Comparison of ENCODE assay signal across 17 cellular contexts in genomic region chr4:156779046-156779445, GRCh38.
DNase-seq lines count a peak whose midpoint lies in the region; ATAC-seq and TF ChIP-seq lines count a peak whose summit lies in the region.
"Had no signal": no experiment of that assay in that cellular context is flagged by ENCODE, and none has a peak within 500 bp of the region (broad histone marks: within the 10 kb centered on the region; RNA-seq: fewer than 3 reads in every experiment).

No MANE protein-coding gene starts in this region.

- POLR2A ChIA-PET in HEK293 (lab: Yijun Ruan, JAX): no interaction called here

- no peak for TF ChIP-seq EP300 in gastroesophageal sphincter (IDR thresholded peaks at IDR 0.05)

- no peak for DNase-seq in ascending aorta (ENCODE audit: low spot score in 2 of 2)
- DNase-seq in AML-193 (lab: John Stamatoyannopoulos, UW): no peak
- no peak for DNase-seq in NCI-H345 treated with DMSO at 0.1 percent for 48 hours (lab: John Stamatoyannopoulos, UW; ENCODE audit: unreplicated experiment)
- no peak for DNase-seq in 8988T
- no peak for DNase-seq in NCI-H1930 (lab: John Stamatoyannopoulos, UW)
- DNase-seq: activated CD8-positive, alpha-beta T cell treated with anti-CD3 and anti-CD28 coated beads, Interleukin-2, amount 10 ng/mL, durations not matched to agents 7 days and 5 days; esophagus squamous epithelium; H7; lower lobe of right lung; NCI-H146; NCI-H524 had no signal

- ATAC-seq in gastroesophageal sphincter: no peak
- ATAC-seq: activated CD8-positive, alpha-beta T cell treated with anti-CD3 and anti-CD28 coated beads, Interleukin-2, amount 10 ng/mL, durations not matched to agents 7 days and 5 days; activated T-helper 17 cell treated with anti-CD3 and anti-CD28 coated beads, Interleukin-2, amount 50 U/mL, for 72 hours had no signal

- H3K4me1 ChIP-seq in HEK293 (ENCODE audit: control insufficient read depth, insufficient read depth, low read length) (0 out of 2 replicates have a peak, but pooled peaks cover 3% of the 10 kb centered on the region), ascending aorta (peaks cover 5 to 49% of the 10 kb centered on the region in 2 donors), gastroesophageal sphincter (peaks cover 3 to 40% (median 10%) of the 10 kb centered on the region in 3 donors), skeletal muscle satellite cell (ENCODE audit: control insufficient read depth, insufficient read depth, low read length) (peaks cover 85% of the 10 kb centered on the region)
- H3K4me1 ChIP-seq: lower lobe of right lung had no signal

- CTCF ChIA-PET in HEK293 (lab: Yijun Ruan, JAX): no interaction called here

- H3K9ac ChIP-seq in skeletal muscle satellite cell (ENCODE audit: low read depth, low read length): peak overlapping the region; percentile 84

- H3K9me3 ChIP-seq in HEK293 (ENCODE audit: control insufficient read depth, insufficient read depth, low read depth, low read length) (no peaks in the 10 kb centered on the region), ascending aorta (no peaks in the 10 kb centered on the region), gastroesophageal sphincter (no peaks in the 10 kb centered on the region), skeletal muscle satellite cell (replicated peaks; ENCODE audit: low read length) (no peaks in the 10 kb centered on the region)
- H3K9me3 ChIP-seq: esophagus squamous epithelium, lower lobe of right lung had no signal

- H3K27ac ChIP-seq in HEK293 (ENCODE audit: extremely low read depth, low read depth, low read length) (no peak overlapping the region), ascending aorta (peak overlapping the region; percentile 22 to 48), gastroesophageal sphincter (peak overlapping the region; percentile 2 to 63 (median 30))
- H3K27ac ChIP-seq: esophagus squamous epithelium, lower lobe of right lung, VCaP had no signal

- H3K36me3 ChIP-seq in HEK293 (ENCODE audit: control insufficient read depth in 2 of 2, insufficient read depth in 1 of 2, low read length in 2 of 2): no peaks in the 10 kb centered on the region
- H3K36me3 ChIP-seq in ascending aorta: no peaks in the 10 kb centered on the region
- H3K36me3 ChIP-seq in gastroesophageal sphincter: no peaks in the 10 kb centered on the region
- H3K36me3 ChIP-seq in skeletal muscle satellite cell (ENCODE audit: insufficient read depth, low read length): peaks cover 22% of the 10 kb centered on the region
- H3K36me3 ChIP-seq: esophagus squamous epithelium, lower lobe of right lung had no signal

- H3K4me2 ChIP-seq in skeletal muscle satellite cell (ENCODE audit: low read length): peak overlapping the region; percentile 63

- WGBS in gastroesophageal sphincter (ENCODE audit: low coverage in 1 of 2), 2 donors: 19 to 20% methylated on average over 4 of the region's 4 CpGs

- H3K4me3 ChIP-seq in HEK293 (ENCODE audit: low read depth, low read length) (no peak overlapping the region), ascending aorta (no peak overlapping the region), gastroesophageal sphincter (no peak overlapping the region), skeletal muscle satellite cell (ENCODE audit: low read length) (peak overlapping the region; percentile 8)
- H3K4me3 ChIP-seq: esophagus squamous epithelium, lower lobe of right lung, skin epidermis had no signal

- intact Hi-C loops in ascending aorta (cut with DNase I): loop anchor here (10.0 kb wide), 1 partner anchor 446 kb away; the partner anchor contains the start of gene GRIA2

- H3K27me3 ChIP-seq in ascending aorta (no peaks in the 10 kb centered on the region), gastroesophageal sphincter (no peaks in the 10 kb centered on the region), skeletal muscle satellite cell (ENCODE audit: control insufficient read depth, insufficient read depth, low read length) (no peaks in the 10 kb centered on the region)
- H3K27me3 ChIP-seq: esophagus squamous epithelium had no signal

- TF ChIP-seq POLR2A in gastroesophageal sphincter (IDR thresholded peaks at IDR 0.05): no peak

- TF ChIP-seq CTCF in HEK293 (tag by site-specific recombination; IDR thresholded peaks at IDR 0.05) (no peak), ascending aorta (IDR thresholded peaks at IDR 0.05) (no peak), gastroesophageal sphincter (IDR thresholded peaks at IDR 0.05) (no peak)

TF ChIP-seq in HEK293, 187 proteins besides CTCF, POLR2A, EP300 and RAD21:
- TF ChIP-seq ZNF335 (tag by site-specific recombination; conservative IDR thresholded peaks at IDR 0.05) (0 out of 2 replicates have a peak, but pooled peaks have one; percentile 25), OVOL3 (tag by site-specific recombination; IDR thresholded peaks at IDR 0.05) (no peak), ZNF416 (tag by site-specific recombination; IDR thresholded peaks at IDR 0.05) (no peak), ZNF223 (tag by site-specific recombination; IDR thresholded peaks at IDR 0.05) (no peak), SALL2 (tag by site-specific recombination; IDR thresholded peaks at IDR 0.05; ENCODE audit: borderline replicate concordance) (no peak), ZBTB26 (tag by site-specific recombination; optimal IDR thresholded peaks at IDR 0.05) (no peak)
